ENCODE assay signal across 22 cellular contexts in the genomic region with DNA sequence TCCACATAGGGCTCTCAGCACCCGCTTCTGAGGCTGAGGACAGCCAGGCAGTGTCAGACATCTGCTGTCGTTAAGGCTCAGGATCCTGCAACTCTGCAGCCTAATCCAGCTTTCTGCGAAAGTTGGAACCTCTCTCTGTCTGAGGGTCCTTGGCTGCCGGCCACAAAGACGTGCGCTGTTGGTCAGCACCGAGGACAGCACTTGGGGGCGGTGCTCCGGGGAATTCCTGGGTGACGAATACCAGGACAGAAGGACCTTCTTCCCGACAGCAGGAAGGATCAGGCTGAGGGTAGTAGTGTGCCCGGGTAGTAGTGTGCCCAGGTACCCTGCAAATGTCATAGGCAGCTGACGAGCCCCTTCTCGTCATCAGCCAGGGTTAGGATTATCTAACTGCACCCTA. TPM values are rescaled to one million over a fixed set of nuclear protein-coding genes. Genes with fewer than 3 reads are reported as not detected.
DNase-seq lines count a peak whose midpoint lies in the region; TF ChIP-seq lines count a peak whose summit lies in the region.
"Had no signal": no experiment of that assay in that cellular context is flagged by ENCODE, and none has a peak within 500 bp of the region (broad histone marks: within the 10 kb centered on the region; RNA-seq: fewer than 3 reads in every experiment).

No MANE protein-coding gene starts in this region.

- H3K9me3 ChIP-seq in endodermal cell (ENCODE audit: control insufficient read depth, low read length) = no peaks in the 10 kb centered on the region
- H3K9me3 ChIP-seq: BLaER1, esophagus muscularis mucosa, heart left ventricle had no signal

- H3K27ac Mint-ChIP-seq in endodermal cell (no peak overlapping the region), neural crest cell (ENCODE audit: unreplicated experiment) (no peak overlapping the region)
- H3K27ac Mint-ChIP-seq: stimulated activated naive B cell treated with anti-CD40 and anti-IgM and Interleukin-4, amounts not matched to agents 10 μg/mL and 1 μg/mL and 100 μg/mL, for 72 hours; type B pancreatic cell had no signal

- TF ChIP-seq CTCF in endodermal cell (conservative IDR thresholded peaks at IDR 0.05) (no peak), neural crest cell (conservative IDR thresholded peaks at IDR 0.05) (no peak)

- H3K4me3 Mint-ChIP-seq in endodermal cell = no peak overlapping the region
- H3K4me3 Mint-ChIP-seq in neural crest cell = no peak overlapping the region
- H3K4me3 Mint-ChIP-seq: stimulated activated naive B cell treated with anti-CD40 and anti-IgM and Interleukin-4, amounts not matched to agents 10 μg/mL and 1 μg/mL and 100 μg/mL, for 72 hours; T-helper 1 cell treated with Interleukin-12 subunit alpha and Interleukin-12 subunit beta and Interleukin-4 antibody, amounts not matched to agents 30 μg/mL and 1 μg/mL, for 36 hours; type B pancreatic cell had no signal

- no peak overlapping the region for H3K9ac ChIP-seq in endodermal cell (ENCODE audit: extremely low read depth, low read length, poor library complexity, severe bottlenecking)
- H3K9ac ChIP-seq: BLaER1 had no signal

- H3K36me3 Mint-ChIP-seq in endodermal cell (ENCODE audit: low read depth) (no peaks in the 10 kb centered on the region), neural crest cell (ENCODE audit: low read depth) (no peaks in the 10 kb centered on the region)
- H3K36me3 Mint-ChIP-seq: stimulated activated naive B cell treated with anti-CD40 and anti-IgM and Interleukin-4, amounts not matched to agents 10 μg/mL and 1 μg/mL and 100 μg/mL, for 72 hours; type B pancreatic cell had no signal

- H3K27me3 ChIP-seq in endodermal cell (ENCODE audit: control insufficient read depth, insufficient read depth, low read length, poor library complexity, severe bottlenecking) = peaks cover 29% of the 10 kb centered on the region
- H3K27me3 ChIP-seq: BLaER1 had no signal

- no peak overlapping the region for H3K27ac ChIP-seq in endodermal cell (ENCODE audit: low read depth, low read length)
- H3K27ac ChIP-seq: BLaER1, coronary artery, esophagus muscularis mucosa, heart left ventricle, HL-60 had no signal

- no peaks in the 10 kb centered on the region for H3K36me3 ChIP-seq in endodermal cell (ENCODE audit: control insufficient read depth, insufficient read depth, low read length)
- H3K36me3 ChIP-seq: BLaER1, esophagus muscularis mucosa, heart left ventricle had no signal

- 1 to 14% methylated on average over 9 to 14 of the region's 14 CpGs for WGBS in endodermal cell (ENCODE audit: insufficient coverage in 1 of 2, insufficient read length in 1 of 2), 2 experiments

- DNase-seq in ELF-1 (ENCODE audit: low read depth, low spot score) = peak; percentile 82
- peak; percentile 14 for DNase-seq in NCI-H226
- peak; percentile 94 for DNase-seq in endodermal cell
- DNase-seq in neural crest cell (ENCODE audit: low read depth, low spot score) = peak; percentile 38
- DNase-seq in NOMO-1 treated with DMSO at 0.1 percent for 48 hours (lab: John Stamatoyannopoulos, UW; ENCODE audit: unreplicated experiment) = no peak
- no peak for DNase-seq in GM03348 (ENCODE audit: low spot score)
- no peak for DNase-seq in putamen (ENCODE audit: low spot score)
- DNase-seq in DMS114 treated with DMSO at 0.1 percent for 48 hours (lab: John Stamatoyannopoulos, UW; ENCODE audit: unreplicated experiment) = no peak
- DNase-seq: activated CD4-positive, CD25-positive, alpha-beta regulatory T cell treated with anti-CD3 and anti-CD28 coated beads, Interleukin-2, amount 50 U/mL, for 72 hours; activated effector memory CD4-positive, alpha-beta T cell treated with anti-CD3 and anti-CD28 coated beads, Interleukin-2, amount 50 U/mL, for 16 hours; heart left ventricle; left colon; NCI-H1417; NK-92 treated with Interleukin-12 subunit alpha and Interleukin-12 subunit beta, amount 100 ng/mL, for 24 hours; Right ventricle myocardium superior; stimulated activated naive B cell treated with anti-CD40 and anti-IgM and Interleukin-4, amounts not matched to agents 10 μg/mL and 1 μg/mL and 100 μg/mL, for 72 hours had no signal

- H3K4me1 ChIP-seq in endodermal cell (ENCODE audit: control insufficient read depth, insufficient read depth, low read length) = no peaks in the 10 kb centered on the region
- H3K4me1 ChIP-seq: esophagus muscularis mucosa had no signal

- no peaks in the 10 kb centered on the region for H3K9me3 Mint-ChIP-seq in endodermal cell
- no peaks in the 10 kb centered on the region for H3K9me3 Mint-ChIP-seq in neural crest cell
- H3K9me3 Mint-ChIP-seq: stimulated activated naive B cell treated with anti-CD40 and anti-IgM and Interleukin-4, amounts not matched to agents 10 μg/mL and 1 μg/mL and 100 μg/mL, for 72 hours; T-helper 1 cell treated with Interleukin-12 subunit alpha and Interleukin-12 subunit beta and Interleukin-4 antibody, amounts not matched to agents 30 μg/mL and 1 μg/mL, for 36 hours; type B pancreatic cell had no signal

- peaks cover 17% of the 10 kb centered on the region for H3K27me3 Mint-ChIP-seq in endodermal cell (ENCODE audit: insufficient read depth)
- H3K27me3 Mint-ChIP-seq in neural crest cell (ENCODE audit: low read depth) = peaks cover 66% of the 10 kb centered on the region

- no peak overlapping the region for H3K4me3 ChIP-seq in endodermal cell (ENCODE audit: low read length)
- H3K4me3 ChIP-seq: BLaER1, coronary artery, esophagus muscularis mucosa, heart left ventricle had no signal

- H3K4me1 Mint-ChIP-seq in endodermal cell (peaks cover 7% of the 10 kb centered on the region), neural crest cell (no peaks in the 10 kb centered on the region)

RNA-seq across cellular contexts. Expression of gene RASGEF1A, which starts 16.0 kb away (rescaled TPM):
- total RNA-seq in endodermal cell (10 to 100 TPM in 1 of 2 donors, 1 to 10 TPM in 1; 8.1 to 13.4 TPM), neural crest cell (1.0 and 1.3 TPM in 2 replicates)
- polyA plus RNA-seq in endodermal cell (2013, experiment 1 of 2) = 5.3 TPM
- 4.2 TPM for polyA plus RNA-seq in endodermal cell (2013, experiment 2 of 2)

Comparison
In these comparisons a context has a peak if more than half of its experiments do, and no peak if none do; other contexts are left out.
1. DNase-seq: peak in ELF-1 (single experiment), NCI-H226 (single experiment), endodermal cell (single experiment) and neural crest cell (single experiment); none in NOMO-1 treated with DMSO at 0.1 percent for 48 hours (single experiment), GM03348 (single experiment), putamen (single experiment) and DMS114 treated with DMSO at 0.1 percent for 48 hours (single experiment).